Comparison of ENCODE assay signal across 8 cellular contexts in genomic region chr2:9552491-9553178, GRCh38. TPM values are rescaled to one million over a fixed set of nuclear protein-coding genes. Genes with fewer than 3 reads are reported as not detected.
DNase-seq lines count a peak whose midpoint lies in the region; ATAC-seq, FAIRE-seq and TF ChIP-seq lines count a peak whose summit lies in the region.

No MANE protein-coding gene starts in this region.

- in situ Hi-C loops in ACHN (cut with HindIII; ENCODE audit: low pct_ligation_motif_present, low pct_unique_long_range_greater_than_20kb, low sequenced_read_pairs), result no loop called here

- peak; percentile 45 for DNase-seq in ACHN
- DNase-seq in HS-27A (ENCODE audit: low read depth), result peak; percentile 50
- DNase-seq in activated CD4-positive, alpha-beta memory T cell treated with anti-CD3 and anti-CD28 coated beads, Interleukin-2, amount 10 ng/mL, durations not matched to agents 7 days and 5 days, result no peak
- peak; percentile 40 for DNase-seq in keratinocyte (ENCODE audit: low read depth, low spot score)
- DNase-seq in activated CD4-positive, alpha-beta T cell treated with anti-CD3 and anti-CD28 coated beads for 48 hours, result no peak

- H3K4me1 ChIP-seq in keratinocyte (ENCODE audit: control insufficient read depth, extremely low read depth, insufficient read depth, low read length), result peaks cover 27% of the 10 kb centered on the region

- peaks cover 84% of the 10 kb centered on the region for H3K79me2 ChIP-seq in keratinocyte (ENCODE audit: control insufficient read depth, insufficient read depth, low read length)

- H4K20me1 ChIP-seq in keratinocyte (ENCODE audit: control insufficient read depth, extremely low read depth, insufficient read depth, low read length), result peaks cover 4% of the 10 kb centered on the region

- H3K9me1 ChIP-seq in keratinocyte (ENCODE audit: control insufficient read depth, extremely low read depth, insufficient read depth, low read length), result peaks cover 2% of the 10 kb centered on the region

- peak overlapping the region; percentile 49 for H3K9ac ChIP-seq in keratinocyte (ENCODE audit: control insufficient read depth, extremely low read depth, insufficient read depth, low read length)

- peak overlapping the region in 2 of 3 experiments; percentile 31 to 53 for H3K4me3 ChIP-seq in keratinocyte (ENCODE audit: control insufficient read depth in 2 of 3, extremely low read depth in 1 of 3, insufficient read depth in 2 of 3, low read depth in 1 of 3, low read length in 3 of 3)

- ATAC-seq in GM21619 (IDR thresholded peaks at IDR 0.05; ENCODE audit: unreplicated experiment) (no peak), HG03342 (IDR thresholded peaks at IDR 0.05; ENCODE audit: unreplicated experiment) (no peak), GM21576 (IDR thresholded peaks at IDR 0.05; ENCODE audit: unreplicated experiment) (no peak)

- H3K4me3 Mint-ChIP-seq in activated CD4-positive, alpha-beta memory T cell treated with anti-CD3 and anti-CD28 coated beads, Interleukin-2, amount 10 ng/mL, durations not matched to agents 7 days and 5 days, result peak overlapping the region; percentile 26

- peak overlapping the region; percentile 67 for H3K27ac ChIP-seq in keratinocyte (ENCODE audit: control insufficient read depth, insufficient read depth, low read length)

- no peaks in the 10 kb centered on the region for H3K9me3 Mint-ChIP-seq in activated CD4-positive, alpha-beta memory T cell treated with anti-CD3 and anti-CD28 coated beads, Interleukin-2, amount 10 ng/mL, durations not matched to agents 7 days and 5 days

- H3K27me3 Mint-ChIP-seq in activated CD4-positive, alpha-beta memory T cell treated with anti-CD3 and anti-CD28 coated beads, Interleukin-2, amount 10 ng/mL, durations not matched to agents 7 days and 5 days, result no peaks in the 10 kb centered on the region

- peak overlapping the region; percentile 64 for H3K27ac Mint-ChIP-seq in activated CD4-positive, alpha-beta memory T cell treated with anti-CD3 and anti-CD28 coated beads, Interleukin-2, amount 10 ng/mL, durations not matched to agents 7 days and 5 days

- POLR2A ChIA-PET in activated CD4-positive, alpha-beta memory T cell treated with anti-CD3 and anti-CD28 coated beads, Interleukin-2, amount 10 ng/mL, durations not matched to agents 7 days and 5 days (lab: Charles Lee), result interaction anchor here (0.7 to 1.6 kb wide), 3 partner anchors 77 to 200 kb away, joined by 3 to 4 read pairs (median 3); partner anchors contain the start of gene YWHAQ

- CTCF ChIA-PET in activated CD4-positive, alpha-beta memory T cell treated with anti-CD3 and anti-CD28 coated beads, Interleukin-2, amount 10 ng/mL, durations not matched to agents 7 days and 5 days (lab: Charles Lee), result interaction anchor here (0.8 to 1.2 kb wide), 2 partner anchors 151 to 218 kb away, joined by 3 read pairs; no protein-coding TSS in a partner anchor

- H3K9me3 ChIP-seq in keratinocyte (ENCODE audit: control insufficient read depth, low read depth, low read length), result no peaks in the 10 kb centered on the region

- H3K4me2 ChIP-seq in keratinocyte (ENCODE audit: control insufficient read depth, extremely low read depth, insufficient read depth, low read depth, low read length), result peak overlapping the region; percentile 74

- H3K4me1 Mint-ChIP-seq in activated CD4-positive, alpha-beta memory T cell treated with anti-CD3 and anti-CD28 coated beads, Interleukin-2, amount 10 ng/mL, durations not matched to agents 7 days and 5 days, result peaks cover 73% of the 10 kb centered on the region

- dilution Hi-C loops in keratinocyte (cut with MboI; ENCODE audit: extremely low pct_ligation_motif_present, low sequenced_read_pairs), result no loop called here

- H3K36me3 Mint-ChIP-seq in activated CD4-positive, alpha-beta memory T cell treated with anti-CD3 and anti-CD28 coated beads, Interleukin-2, amount 10 ng/mL, durations not matched to agents 7 days and 5 days (ENCODE audit: low read depth), result peaks cover 10% of the 10 kb centered on the region

- peaks cover 0 to 5% of the 10 kb centered on the region in 2 experiments for H3K36me3 ChIP-seq in keratinocyte (ENCODE audit: control insufficient read depth in 2 of 2, extremely low read depth in 1 of 2, insufficient read depth in 2 of 2, low read length in 2 of 2)

- no peak overlapping the region for H2AFZ ChIP-seq in keratinocyte (ENCODE audit: control insufficient read depth, low read length)

- TF ChIP-seq CTCF in keratinocyte (optimal IDR thresholded peaks at IDR 0.05 in 1 of 3, IDR thresholded peaks at IDR 0.05 in 1 of 3, conservative IDR thresholded peaks at IDR 0.05 in 1 of 3; ENCODE audit: extremely low read depth in 1 of 3, insufficient read depth in 2 of 3, low read length in 3 of 3), result no peak

- FAIRE-seq in keratinocyte (lab: Jason Lieb, UNC), result no peak

- no peaks in the 10 kb centered on the region for H3K27me3 ChIP-seq in keratinocyte (ENCODE audit: control insufficient read depth, extremely low read depth, insufficient read depth, low read length)

RNA-seq across cellular contexts. Expression of gene ADAM17, which starts 3.0 kb away (rescaled TPM):
- 10 to 100 TPM; 28.9 to 31.0 TPM for total RNA-seq in activated CD4-positive, alpha-beta memory T cell treated with anti-CD3 and anti-CD28 coated beads, Interleukin-2, amount 10 ng/mL, durations not matched to agents 7 days and 5 days
- 12.4 to 14.3 TPM (median 13.3 TPM) in 3 replicates for polyA plus RNA-seq in keratinocyte
- polyA plus RNA-seq in keratinocyte (2011; ENCODE audit: low read depth), result 23.9 TPM
- polyA plus RNA-seq in keratinocyte (2011; cell fraction: cytosol; rRNA removed), result 4.3 and 6.7 TPM in 2 replicates
- 22.9 and 26.8 TPM in 2 replicates for polyA plus RNA-seq in keratinocyte (2011; cell fraction: nucleus; rRNA removed)
- polyA plus RNA-seq in keratinocyte (2012; ENCODE audit: low replicate concordance), result 20.0 and 27.2 TPM in 2 replicates
- 11.4 to 25.7 TPM (median 19.8 TPM) in 3 replicates for polyA minus RNA-seq in keratinocyte
- polyA minus RNA-seq in keratinocyte (2011; cell fraction: cytosol; rRNA and poly(A)+ RNA removed), result 7.7 TPM
- polyA minus RNA-seq in keratinocyte (2011; cell fraction: nucleus; rRNA and poly(A)+ RNA removed), result 27.6 and 45.6 TPM in 2 replicates

Comparison
In these comparisons a context has a peak if more than half of its experiments do, and no peak if none do; other contexts are left out.
1. DNase-seq: peak in ACHN (single experiment), HS-27A (single experiment) and keratinocyte (single experiment); none in activated CD4-positive, alpha-beta memory T cell treated with anti-CD3 and anti-CD28 coated beads, Interleukin-2, amount 10 ng/mL, durations not matched to agents 7 days and 5 days (single experiment) and activated CD4-positive, alpha-beta T cell treated with anti-CD3 and anti-CD28 coated beads for 48 hours (single experiment).